In the genomic region with DNA sequence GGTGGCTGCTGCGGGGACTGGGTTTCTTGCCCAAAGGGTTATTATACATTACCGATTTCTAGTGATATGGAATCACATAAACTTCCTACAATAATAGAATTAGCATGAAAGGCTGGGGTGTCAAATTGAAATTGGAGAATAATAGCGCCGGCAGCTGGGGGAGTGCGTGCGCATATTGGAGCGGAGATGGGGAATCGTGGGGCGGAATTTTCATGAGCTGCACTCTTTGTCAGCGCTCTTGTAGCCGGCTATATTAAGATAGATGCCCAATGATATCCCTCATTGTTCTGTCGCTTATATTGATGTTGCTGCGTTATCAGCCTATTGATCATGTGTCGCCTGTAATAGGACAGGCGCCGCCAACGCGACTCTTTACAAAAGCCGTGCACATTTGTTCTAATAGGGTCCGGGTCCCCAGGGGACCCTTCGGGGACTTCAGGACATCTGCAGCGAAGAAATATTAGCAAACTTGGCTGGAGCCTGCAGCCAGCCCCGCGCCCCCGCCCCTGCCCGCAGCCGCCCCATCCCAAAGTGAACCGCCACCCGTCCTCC, we compare ENCODE assay signal across 1 cellular context.
TF ChIP-seq lines count a peak whose summit lies in the region.

No MANE protein-coding gene starts in this region.

TF ChIP-seq in SK-N-SH treated with all-trans-retinoic acid at 6 μM for 48 hours, 23 proteins besides CTCF, POLR2A, EP300 and RAD21 (continued from another document):
- TF ChIP-seq, protein P1, sequence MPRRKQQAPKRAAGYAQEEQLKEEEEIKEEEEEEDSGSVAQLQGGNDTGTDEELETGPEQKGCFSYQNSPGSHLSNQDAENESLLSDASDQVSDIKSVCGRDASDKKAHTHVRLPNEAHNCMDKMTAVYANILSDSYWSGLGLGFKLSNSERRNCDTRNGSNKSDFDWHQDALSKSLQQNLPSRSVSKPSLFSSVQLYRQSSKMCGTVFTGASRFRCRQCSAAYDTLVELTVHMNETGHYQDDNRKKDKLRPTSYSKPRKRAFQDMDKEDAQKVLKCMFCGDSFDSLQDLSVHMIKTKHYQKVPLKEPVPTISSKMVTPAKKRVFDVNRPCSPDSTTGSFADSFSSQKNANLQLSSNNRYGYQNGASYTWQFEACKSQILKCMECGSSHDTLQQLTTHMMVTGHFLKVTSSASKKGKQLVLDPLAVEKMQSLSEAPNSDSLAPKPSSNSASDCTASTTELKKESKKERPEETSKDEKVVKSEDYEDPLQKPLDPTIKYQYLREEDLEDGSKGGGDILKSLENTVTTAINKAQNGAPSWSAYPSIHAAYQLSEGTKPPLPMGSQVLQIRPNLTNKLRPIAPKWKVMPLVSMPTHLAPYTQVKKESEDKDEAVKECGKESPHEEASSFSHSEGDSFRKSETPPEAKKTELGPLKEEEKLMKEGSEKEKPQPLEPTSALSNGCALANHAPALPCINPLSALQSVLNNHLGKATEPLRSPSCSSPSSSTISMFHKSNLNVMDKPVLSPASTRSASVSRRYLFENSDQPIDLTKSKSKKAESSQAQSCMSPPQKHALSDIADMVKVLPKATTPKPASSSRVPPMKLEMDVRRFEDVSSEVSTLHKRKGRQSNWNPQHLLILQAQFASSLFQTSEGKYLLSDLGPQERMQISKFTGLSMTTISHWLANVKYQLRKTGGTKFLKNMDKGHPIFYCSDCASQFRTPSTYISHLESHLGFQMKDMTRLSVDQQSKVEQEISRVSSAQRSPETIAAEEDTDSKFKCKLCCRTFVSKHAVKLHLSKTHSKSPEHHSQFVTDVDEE (CRISPR knock-in tag; IDR thresholded peaks at IDR 0.05): no peak
- TF ChIP-seq GLIS3 (CRISPR knock-in tag; IDR thresholded peaks at IDR 0.05) (no peak), ZC3H10 (CRISPR knock-in tag; IDR thresholded peaks at IDR 0.05) (no peak), ZNF565 (CRISPR knock-in tag; conservative IDR thresholded peaks at IDR 0.05; ENCODE audit: low read depth) (no peak), ESRRG (CRISPR knock-in tag; IDR thresholded peaks at IDR 0.05) (no peak)
